In genomic region chr4:127069675-127070074, GRCh38 we compare ENCODE assay signal across 19 cellular contexts.
DNase-seq lines count a peak whose midpoint lies in the region; ATAC-seq and TF ChIP-seq lines count a peak whose summit lies in the region.
"Had no signal": no experiment of that assay in that cellular context is flagged by ENCODE, and none has a peak within 500 bp of the region (broad histone marks: within the 10 kb centered on the region; RNA-seq: fewer than 3 reads in every experiment).

No MANE protein-coding gene starts in this region.

- H3K36me3 ChIP-seq in HUES6 (ENCODE audit: control insufficient read depth, insufficient read depth, low read length) = no peaks in the 10 kb centered on the region
- H3K36me3 ChIP-seq: BLaER1 treated with 17β-estradiol and CSF1 and Interleukin-3, amounts not matched to agents 10 nM and 100 nM had no signal

- H3K4me3 ChIP-seq in AG04450 (ENCODE audit: low read depth, low read length) (no peak overlapping the region), HUES6 (ENCODE audit: low read depth, low read length) (no peak overlapping the region), foreskin fibroblast (ENCODE audit: low read depth in 1 of 2, low read length in 2 of 2) (no peak overlapping the region)
- H3K4me3 ChIP-seq: BLaER1 treated with 17β-estradiol and CSF1 and Interleukin-3, amounts not matched to agents 10 nM and 100 nM had no signal

- H3K27ac ChIP-seq in AG04450 (ENCODE audit: low read depth, low read length) (no peak overlapping the region), HUES6 (ENCODE audit: low read depth, low read length) (peak overlapping the region; percentile 33; the same call in 1 of the 2 replicates)
- H3K27ac ChIP-seq: BLaER1 treated with 17β-estradiol and CSF1 and Interleukin-3, amounts not matched to agents 10 nM and 100 nM; HL-60 had no signal

- DNase-seq in AG04450 (ENCODE audit: low read depth, low spot score) (peak; percentile 6), amniotic epithelial cell (ENCODE audit: low read depth) (peak; percentile 35), foreskin fibroblast (peak; percentile 30 to 44), left ventricle myocardium superior (no peak), COR-L47 (lab: John Stamatoyannopoulos, UW) (no peak), NCI-H2196 (lab: John Stamatoyannopoulos, UW; ENCODE audit: unreplicated experiment) (no peak)
- DNase-seq: CD8-positive, alpha-beta memory T cell; GF-D8; HCEC 1CT; MV-4-11; NCI-H1417 treated with DMSO at 0.1 percent for 48 hours; NCI-H2029; NCI-H2227 treated with DMSO at 0.1 percent for 48 hours; NCI-H524 treated with DMSO at 0.1 percent for 48 hours; SHP77 had no signal

- CTCF ChIA-PET in AG04450 (lab: Charles Lee) = no interaction called here

- H3K27me3 ChIP-seq in AG04450 (ENCODE audit: control insufficient read depth, insufficient read depth, low read length) = no peaks in the 10 kb centered on the region
- H3K27me3 ChIP-seq in HUES6 (ENCODE audit: control insufficient read depth, insufficient read depth, low read length) = no peaks in the 10 kb centered on the region
- H3K27me3 ChIP-seq: BLaER1 treated with 17β-estradiol and CSF1 and Interleukin-3, amounts not matched to agents 10 nM and 100 nM had no signal

- TF ChIP-seq CTCF in AG04450 (IDR thresholded peaks at IDR 0.05; ENCODE audit: low read depth, low read length) = no peak
- no peak for TF ChIP-seq CTCF in foreskin fibroblast (IDR thresholded peaks at IDR 0.05; ENCODE audit: low read depth, low read length)

- ATAC-seq in HG02885 (IDR thresholded peaks at IDR 0.05; ENCODE audit: poor library complexity, unreplicated experiment) = no peak
- ATAC-seq in left ventricle myocardium superior = no peak

- intact Hi-C loops in left ventricle myocardium superior (cut with micrococcal nuclease) = no loop called here

- POLR2A ChIA-PET in AG04450 (lab: Yijun Ruan, JAX) = no interaction called here

- H3K9me3 ChIP-seq in AG04450 (ENCODE audit: control insufficient read depth, insufficient read depth, low read length) = no peaks in the 10 kb centered on the region
- peaks cover 6% of the 10 kb centered on the region for H3K9me3 ChIP-seq in HUES6 (ENCODE audit: control insufficient read depth, insufficient read depth, low read depth, low read length)
- H3K9me3 ChIP-seq: BLaER1 treated with 17β-estradiol and CSF1 and Interleukin-3, amounts not matched to agents 10 nM and 100 nM had no signal

- H3K9ac ChIP-seq in HUES6 (ENCODE audit: low read length) = no peak overlapping the region
- H3K9ac ChIP-seq: BLaER1 treated with 17β-estradiol and CSF1 and Interleukin-3, amounts not matched to agents 10 nM and 100 nM had no signal

- peaks cover 8% of the 10 kb centered on the region; the same call in 1 of the 2 replicates for H3K4me1 ChIP-seq in HUES6 (ENCODE audit: control insufficient read depth, insufficient read depth, low read length)
- H3K4me1 ChIP-seq: BLaER1 treated with 17β-estradiol and CSF1 and Interleukin-3, amounts not matched to agents 10 nM and 100 nM had no signal

Comparison
In these comparisons a context has a peak if more than half of its experiments do, and no peak if none do; other contexts are left out.
1. DNase-seq: peak in AG04450 (single experiment), amniotic epithelial cell (single experiment) and foreskin fibroblast (2 of 2); none in left ventricle myocardium superior (single experiment), COR-L47 (single experiment) and NCI-H2196 (single experiment).